4 cellular contexts compared by ENCODE assay signal in genomic region chrX:149781727-149782126, GRCh38. TPM values are rescaled to one million over a fixed set of nuclear protein-coding genes. Genes with fewer than 3 reads are reported as not detected.
"Had no signal": no experiment of that assay in that cellular context is flagged by ENCODE, and none has a peak within 500 bp of the region (broad histone marks: within the 10 kb centered on the region; RNA-seq: fewer than 3 reads in every experiment).

Gene MAGEA9 (plus strand): TSS chrX:149781930. CDS start chrX:149786211, 4,281 bp downstream.

RNA-seq across cellular contexts. Expression of gene MAGEA9, which starts in this region (rescaled TPM):
- total RNA-seq: LHCN-M2, M059J, MCF 10A, NCI-H460 had no signal
